ENCODE assay signal across 5 cellular contexts in genomic region chr9:23015557-23015956, GRCh38.
"Had no signal": no experiment of that assay in that cellular context is flagged by ENCODE, and none has a peak within 500 bp of the region (broad histone marks: within the 10 kb centered on the region; RNA-seq: fewer than 3 reads in every experiment).

No MANE protein-coding gene starts in this region.

- H3K4me3 ChIP-seq: GM23338 had no signal

- H3K36me3 Mint-ChIP-seq: IgD-negative memory B cell had no signal

- DNase-seq: H9, HCEC 1CT, KBM-7 had no signal

- H3K27me3 Mint-ChIP-seq: IgD-negative memory B cell had no signal

- H3K4me2 ChIP-seq: GM23338 had no signal

- H3K27ac Mint-ChIP-seq: GM23338, H9, IgD-negative memory B cell had no signal

- ATAC-seq: GM23338 had no signal

- H3K4me1 Mint-ChIP-seq: GM23338, H9, IgD-negative memory B cell had no signal

- H3K4me3 Mint-ChIP-seq: GM23338, H9, IgD-negative memory B cell had no signal

- H2AFZ ChIP-seq: GM23338 had no signal
